1 cellular context compared by ENCODE assay signal in genomic region chr17:75288359-75288758, GRCh38.
TF ChIP-seq lines count a peak whose summit lies in the region.

No MANE protein-coding gene starts in this region.

TF ChIP-seq in endothelial cell of umbilical vein, 7 proteins besides CTCF, POLR2A, EP300 and RAD21:
- TF ChIP-seq GATA2 (IDR thresholded peaks at IDR 0.05; ENCODE audit: insufficient read depth, insufficient read length, low read depth, low read length): no peak
- no peak for TF ChIP-seq MAX (IDR thresholded peaks at IDR 0.05; ENCODE audit: insufficient read depth, insufficient read length)
- TF ChIP-seq FOS (IDR thresholded peaks at IDR 0.05; ENCODE audit: borderline replicate concordance, insufficient read depth, low read length): no peak
- TF ChIP-seq POLR2AphosphoS5 (IDR thresholded peaks at IDR 0.05; ENCODE audit: insufficient read depth, low read depth, low read length): no peak
- no peak for TF ChIP-seq EZH2 (IDR thresholded peaks at IDR 0.05; ENCODE audit: borderline replicate concordance, low read depth, low read length, severe bottlenecking)
- no peak for TF ChIP-seq JUN (IDR thresholded peaks at IDR 0.05; ENCODE audit: borderline replicate concordance, insufficient read depth, insufficient read length, low read depth)
- no peak for TF ChIP-seq MYC (IDR thresholded peaks at IDR 0.05; ENCODE audit: low read depth, low read length)
